ENCODE assay signal across 22 cellular contexts in genomic region chr20:58160451-58161051, GRCh38.
DNase-seq lines count a peak whose midpoint lies in the region; ATAC-seq and TF ChIP-seq lines count a peak whose summit lies in the region.
"Had no signal": no experiment of that assay in that cellular context is flagged by ENCODE, and none has a peak within 500 bp of the region (broad histone marks: within the 10 kb centered on the region; RNA-seq: fewer than 3 reads in every experiment).

No MANE protein-coding gene starts in this region.

- no peak overlapping the region for H3K4me3 ChIP-seq in AG04449 (ENCODE audit: low read depth, low read length)
- no peak overlapping the region for H3K4me3 ChIP-seq in epithelial cell of esophagus (ENCODE audit: low read length)
- H3K4me3 ChIP-seq in neural progenitor cell = no peak overlapping the region

- no peaks in the 10 kb centered on the region for H3K27me3 ChIP-seq in neural progenitor cell

- no peak for TF ChIP-seq CTCF in AG04449 (IDR thresholded peaks at IDR 0.05; ENCODE audit: insufficient read depth, low read length, missing control alignments)
- no peak for TF ChIP-seq CTCF in epithelial cell of esophagus (IDR thresholded peaks at IDR 0.05; ENCODE audit: insufficient read depth, low read depth, low read length, missing control alignments)
- no peak for TF ChIP-seq CTCF in neural progenitor cell (IDR thresholded peaks at IDR 0.05)

- H3K4me3 Mint-ChIP-seq in neural progenitor cell = no peak overlapping the region
- H3K4me3 Mint-ChIP-seq: activated naive CD4-positive, alpha-beta T cell treated with anti-CD3 and anti-CD28 coated beads, Interleukin-2, amount 10 ng/mL, durations not matched to agents 7 days and 5 days; effector memory CD8-positive, alpha-beta T cell; mesothelial cell of epicardium; stimulated activated naive B cell treated with anti-CD40 and anti-IgM and Interleukin-4, amounts not matched to agents 10 μg/mL and 1 μg/mL and 100 μg/mL, for 72 hours; T-helper 2 cell treated with Interferon-gamma antibody and Interleukin-4, amounts not matched to agents 5 μg/mL and 100 μg/mL, for 36 hours had no signal

- no peak overlapping the region for H3K9ac ChIP-seq in neural progenitor cell
- H3K9ac ChIP-seq: KMS-11 had no signal

- H3K9me3 Mint-ChIP-seq in neural progenitor cell = peaks cover 2% of the 10 kb centered on the region
- H3K9me3 Mint-ChIP-seq: activated naive CD4-positive, alpha-beta T cell treated with anti-CD3 and anti-CD28 coated beads, Interleukin-2, amount 10 ng/mL, durations not matched to agents 7 days and 5 days; effector memory CD8-positive, alpha-beta T cell; stimulated activated naive B cell treated with anti-CD40 and anti-IgM and Interleukin-4, amounts not matched to agents 10 μg/mL and 1 μg/mL and 100 μg/mL, for 72 hours; T-helper 2 cell treated with Interferon-gamma antibody and Interleukin-4, amounts not matched to agents 5 μg/mL and 100 μg/mL, for 36 hours had no signal

- H3K9me3 ChIP-seq in neural progenitor cell (ENCODE audit: low read depth) = no peaks in the 10 kb centered on the region

- H3K79me2 ChIP-seq in neural progenitor cell (ENCODE audit: low read depth) = no peaks in the 10 kb centered on the region

- H3K27ac ChIP-seq in neural progenitor cell = no peak overlapping the region
- H3K27ac ChIP-seq: KMS-11 had no signal

- H3K4me1 Mint-ChIP-seq in neural progenitor cell = peaks cover 16% of the 10 kb centered on the region
- H3K4me1 Mint-ChIP-seq: activated naive CD4-positive, alpha-beta T cell treated with anti-CD3 and anti-CD28 coated beads, Interleukin-2, amount 10 ng/mL, durations not matched to agents 7 days and 5 days; stimulated activated naive B cell treated with anti-CD40 and anti-IgM and Interleukin-4, amounts not matched to agents 10 μg/mL and 1 μg/mL and 100 μg/mL, for 72 hours had no signal

- peak; percentile 12 for DNase-seq in AG04449 (ENCODE audit: low read depth, low spot score)
- DNase-seq in HS-5 (ENCODE audit: low read depth) = peak; percentile 63
- DNase-seq in epithelial cell of esophagus (ENCODE audit: low read depth) = peak; percentile 23
- peak; percentile 23 for DNase-seq in neural progenitor cell (ENCODE audit: low spot score)
- DNase-seq in NCI-H1436 treated with DMSO at 0.1 percent for 48 hours (lab: John Stamatoyannopoulos, UW) = no peak
- DNase-seq in UCSD-AML1 (lab: John Stamatoyannopoulos, UW; ENCODE audit: unreplicated experiment) = no peak
- no peak for DNase-seq in GDM1 (lab: John Stamatoyannopoulos, UW)
- DNase-seq: activated CD4-positive, CD25-positive, alpha-beta regulatory T cell treated with anti-CD3 and anti-CD28 coated beads, Interleukin-2, amount 50 U/mL, for 72 hours; activated CD8-positive, alpha-beta memory T cell treated with anti-CD3 and anti-CD28 coated beads, Interleukin-2, amount 50 U/mL, for 4 hours; activated naive CD4-positive, alpha-beta T cell treated with anti-CD3 and anti-CD28 coated beads, Interleukin-2, amount 10 ng/mL, durations not matched to agents 7 days and 5 days; effector memory CD8-positive, alpha-beta T cell; NCI-H1417 treated with DMSO at 0.1 percent for 48 hours; NCI-H226; NK-92 treated with Interleukin-12 subunit alpha and Interleukin-12 subunit beta, amount 100 ng/mL, for 24 hours; nucleus accumbens; small intestine; stimulated activated naive B cell treated with anti-CD40 and anti-IgM and Interleukin-4, amounts not matched to agents 10 μg/mL and 1 μg/mL and 100 μg/mL, for 72 hours had no signal

- no peaks in the 10 kb centered on the region for H3K36me3 Mint-ChIP-seq in neural progenitor cell
- H3K36me3 Mint-ChIP-seq: activated naive CD4-positive, alpha-beta T cell treated with anti-CD3 and anti-CD28 coated beads, Interleukin-2, amount 10 ng/mL, durations not matched to agents 7 days and 5 days; mesothelial cell of epicardium; stimulated activated naive B cell treated with anti-CD40 and anti-IgM and Interleukin-4, amounts not matched to agents 10 μg/mL and 1 μg/mL and 100 μg/mL, for 72 hours had no signal

- POLR2A ChIA-PET in AG04449 (lab: Yijun Ruan, JAX) = no interaction called here

- H3K4me1 ChIP-seq in neural progenitor cell = no peaks in the 10 kb centered on the region

- no peaks in the 10 kb centered on the region for H4K20me1 ChIP-seq in neural progenitor cell (ENCODE audit: low read depth)

- H2AFZ ChIP-seq in neural progenitor cell (replicated peaks) = peak overlapping the region; percentile 5

- H3K27ac Mint-ChIP-seq in neural progenitor cell = no peak overlapping the region
- H3K27ac Mint-ChIP-seq: activated naive CD4-positive, alpha-beta T cell treated with anti-CD3 and anti-CD28 coated beads, Interleukin-2, amount 10 ng/mL, durations not matched to agents 7 days and 5 days; effector memory CD8-positive, alpha-beta T cell; mesothelial cell of epicardium; stimulated activated naive B cell treated with anti-CD40 and anti-IgM and Interleukin-4, amounts not matched to agents 10 μg/mL and 1 μg/mL and 100 μg/mL, for 72 hours; T-helper 2 cell treated with Interferon-gamma antibody and Interleukin-4, amounts not matched to agents 5 μg/mL and 100 μg/mL, for 36 hours had no signal

- no peak overlapping the region for H3K4me2 ChIP-seq in neural progenitor cell
- H3K4me2 ChIP-seq: KMS-11 had no signal

- H3K36me3 ChIP-seq in neural progenitor cell = no peaks in the 10 kb centered on the region

- CTCF ChIA-PET in AG04449 (lab: Yijun Ruan, JAX) = no interaction called here

- no peak for ATAC-seq in GM18498 (IDR thresholded peaks at IDR 0.05; ENCODE audit: unreplicated experiment)
- ATAC-seq: effector memory CD8-positive, alpha-beta T cell; HCT116; stimulated activated naive B cell treated with anti-CD40 and anti-IgM and Interleukin-4, amounts not matched to agents 10 μg/mL and 1 μg/mL and 100 μg/mL, for 72 hours had no signal

- H3K27me3 Mint-ChIP-seq in neural progenitor cell (ENCODE audit: insufficient read depth, low read depth) = peaks cover 8% of the 10 kb centered on the region

- H3F3A ChIP-seq in neural progenitor cell (ENCODE audit: low read depth) = no peaks in the 10 kb centered on the region

Comparison
In these comparisons a context has a peak if more than half of its experiments do, and no peak if none do; other contexts are left out.
1. DNase-seq: peak in AG04449 (single experiment), HS-5 (single experiment), epithelial cell of esophagus (single experiment) and neural progenitor cell (single experiment); none in NCI-H1436 treated with DMSO at 0.1 percent for 48 hours (single experiment), UCSD-AML1 (single experiment) and GDM1 (single experiment).